ENCODE assay signal across 21 cellular contexts in the genomic region with DNA sequence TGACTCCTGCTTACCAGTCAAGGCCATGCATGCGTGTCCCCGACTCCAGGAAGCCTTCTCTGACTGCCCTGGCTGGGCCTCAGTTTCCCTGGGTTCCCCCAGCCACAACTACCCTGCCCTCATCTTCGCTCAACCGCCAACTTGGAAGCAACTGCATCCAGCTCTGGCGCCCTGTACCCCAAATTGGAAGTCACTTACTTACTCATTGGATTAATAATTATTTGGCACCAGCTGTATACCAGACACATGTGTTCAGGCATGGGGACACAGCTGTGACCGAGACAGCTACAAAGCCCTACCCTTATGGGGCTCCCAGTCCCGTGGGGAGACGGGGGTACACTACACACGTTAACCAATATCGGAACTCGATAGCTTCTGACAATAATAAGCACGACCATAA. TPM values are rescaled to one million over a fixed set of nuclear protein-coding genes. Genes with fewer than 3 reads are reported as not detected.
"Had no signal": no experiment of that assay in that cellular context is flagged by ENCODE, and none has a peak within 500 bp of the region (broad histone marks: within the 10 kb centered on the region; RNA-seq: fewer than 3 reads in every experiment).

No MANE protein-coding gene starts in this region.

- ATAC-seq: gastrocnemius medialis; left cardiac atrium; lower lobe of right lung; stimulated activated naive B cell treated with anti-CD40 and anti-IgM and Interleukin-4, amounts not matched to agents 10 μg/mL and 1 μg/mL and 100 μg/mL, for 72 hours; stimulated activated naive CD8-positive, alpha-beta T cell treated with anti-CD3 and anti-CD28 coated beads, Interleukin-15, amount 100 ng/mL, for 72 hours had no signal

- H3K36me3 Mint-ChIP-seq: memory B cell; naive B cell; stimulated activated naive B cell treated with anti-CD40 and anti-IgM and Interleukin-4, amounts not matched to agents 10 μg/mL and 1 μg/mL and 100 μg/mL, for 72 hours had no signal

- DNase-seq: dorsolateral prefrontal cortex; effector CD8-positive, alpha-beta T cell; gastrocnemius medialis; kidney; left cardiac atrium; left ventricle myocardium inferior; lower lobe of right lung; naive B cell; nephron progenitor cell; posterior cingulate gyrus; sigmoid colon; stimulated activated CD4-positive, alpha-beta T cell treated with anti-CD3 and anti-CD28 coated beads, Interleukin-2, amount 100 ng/mL, for 24 hours; stimulated activated CD4-positive, alpha-beta T cell treated with anti-CD3 and anti-CD28 coated beads, Interleukin-4, amount 100 ng/mL, for 4 hours; stimulated activated naive B cell treated with anti-CD40 and anti-IgM and Interleukin-4, amounts not matched to agents 10 μg/mL and 1 μg/mL and 100 μg/mL, for 72 hours; stimulated activated naive CD8-positive, alpha-beta T cell treated with anti-CD3 and anti-CD28 coated beads, Interleukin-15, amount 100 ng/mL, for 72 hours; testis; transverse colon had no signal

- H3K4me3 Mint-ChIP-seq: memory B cell; nephron progenitor cell; stimulated activated naive B cell treated with anti-CD40 and anti-IgM and Interleukin-4, amounts not matched to agents 10 μg/mL and 1 μg/mL and 100 μg/mL, for 72 hours; stimulated activated naive CD8-positive, alpha-beta T cell treated with anti-CD3 and anti-CD28 coated beads, Interleukin-15, amount 100 ng/mL, for 72 hours had no signal

- H3K27ac Mint-ChIP-seq: memory B cell; nephron progenitor cell; stimulated activated naive B cell treated with anti-CD40 and anti-IgM and Interleukin-4, amounts not matched to agents 10 μg/mL and 1 μg/mL and 100 μg/mL, for 72 hours had no signal

- H3K9me3 Mint-ChIP-seq: memory B cell; nephron progenitor cell; stimulated activated naive B cell treated with anti-CD40 and anti-IgM and Interleukin-4, amounts not matched to agents 10 μg/mL and 1 μg/mL and 100 μg/mL, for 72 hours; stimulated activated naive CD8-positive, alpha-beta T cell treated with anti-CD3 and anti-CD28 coated beads, Interleukin-15, amount 100 ng/mL, for 72 hours had no signal

RNA-seq across cellular contexts. Expression of gene LRG1, which starts 30.6 kb away (rescaled TPM):
- total RNA-seq: chondrocyte, fibroblast of villous mesenchyme, osteocyte had no signal

RNA-seq across cellular contexts. Expression of gene PLIN5, which starts 35.4 kb away (rescaled TPM):
- total RNA-seq: chondrocyte, fibroblast of villous mesenchyme, osteocyte had no signal

RNA-seq across cellular contexts. Expression of gene PLIN4, which starts 52.1 kb away (rescaled TPM):
- total RNA-seq: osteocyte had no signal
